7 cellular contexts compared by ENCODE assay signal in the genomic region with DNA sequence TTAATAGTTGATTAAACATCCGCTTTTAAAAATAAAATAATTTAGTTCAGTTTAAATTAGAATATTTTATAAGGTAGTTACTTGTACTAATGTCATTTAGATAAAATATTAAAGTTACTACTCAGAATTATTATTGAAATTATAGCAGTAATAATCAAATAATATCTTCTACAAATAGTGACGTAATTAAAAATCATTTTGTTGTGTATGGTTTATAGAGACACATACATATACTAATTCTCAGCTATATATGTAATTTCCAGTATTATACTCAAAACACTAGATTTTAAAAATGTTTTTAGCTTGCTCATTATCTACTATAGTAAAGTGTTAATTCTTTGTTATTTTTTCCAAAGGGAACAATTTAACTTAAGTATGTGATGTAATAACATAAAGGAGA.
"Had no signal": no experiment of that assay in that cellular context is flagged by ENCODE, and none has a peak within 500 bp of the region (broad histone marks: within the 10 kb centered on the region; RNA-seq: fewer than 3 reads in every experiment).

No MANE protein-coding gene starts in this region.

- ATAC-seq: K562 had no signal

- H3K4me2 ChIP-seq: KMS-11 had no signal

- DNase-seq: IMR-90, KBM-7, KG1 had no signal

- FAIRE-seq: HTR-8/SVneo, K562 had no signal

- H3K4me3 ChIP-seq: K562 had no signal

- H3K9ac ChIP-seq: KMS-11 had no signal

- H3K27ac ChIP-seq: HL-60, KMS-11 had no signal
